ENCODE assay signal across 12 cellular contexts in genomic region chr12:94643585-94643984, GRCh38. TPM values are rescaled to one million over a fixed set of nuclear protein-coding genes. Genes with fewer than 3 reads are reported as not detected.
DNase-seq lines count a peak whose midpoint lies in the region; ATAC-seq lines count a peak whose summit lies in the region.
"Had no signal": no experiment of that assay in that cellular context is flagged by ENCODE, and none has a peak within 500 bp of the region (broad histone marks: within the 10 kb centered on the region; RNA-seq: fewer than 3 reads in every experiment).

No MANE protein-coding gene starts in this region.

- peaks cover 39 to 60% (median 39%) of the 10 kb centered on the region in 3 donors for H3K4me1 ChIP-seq in skeletal muscle tissue (ENCODE audit: control insufficient read depth in 3 of 3, insufficient read depth in 3 of 3, low read length in 3 of 3)

- H3K9ac ChIP-seq in skeletal muscle tissue (ENCODE audit: low read depth in 1 of 3, low read length in 3 of 3): peak overlapping the region in 1 of 3 donors; percentile 63

- H3K4me1 Mint-ChIP-seq in activated T-helper 17 cell treated with anti-CD3 and anti-CD28 coated beads, Interleukin-2, amount 50 U/mL, for 72 hours: peaks cover 30% of the 10 kb centered on the region
- H3K4me1 Mint-ChIP-seq in immature natural killer cell: peaks cover 68 to 75% of the 10 kb centered on the region in 2 donors

- peaks cover 23% of the 10 kb centered on the region for H3K27me3 Mint-ChIP-seq in activated T-helper 17 cell treated with anti-CD3 and anti-CD28 coated beads, Interleukin-2, amount 50 U/mL, for 72 hours
- no peaks in the 10 kb centered on the region for H3K27me3 Mint-ChIP-seq in immature natural killer cell (ENCODE audit: low read depth in 3 of 3)

- no peaks in the 10 kb centered on the region for H3K9me3 Mint-ChIP-seq in activated T-helper 17 cell treated with anti-CD3 and anti-CD28 coated beads, Interleukin-2, amount 50 U/mL, for 72 hours
- H3K9me3 Mint-ChIP-seq in immature natural killer cell: no peaks in the 10 kb centered on the region

- H3K4me3 Mint-ChIP-seq in activated T-helper 17 cell treated with anti-CD3 and anti-CD28 coated beads, Interleukin-2, amount 50 U/mL, for 72 hours: peak overlapping the region; percentile 61
- H3K4me3 Mint-ChIP-seq in immature natural killer cell: peak overlapping the region; percentile 81 to 90 (median 86)

- H3K27ac ChIP-seq in skeletal muscle tissue (ENCODE audit: low read depth, low read length): peak overlapping the region; percentile 86
- H3K27ac ChIP-seq: 22Rv1 had no signal

- H3K4me3 ChIP-seq in skeletal muscle tissue (ENCODE audit: low read length in 3 of 3): peak overlapping the region in 1 of 3 donors; percentile 55

- peak overlapping the region; percentile 80 for H3K27ac Mint-ChIP-seq in activated T-helper 17 cell treated with anti-CD3 and anti-CD28 coated beads, Interleukin-2, amount 50 U/mL, for 72 hours
- H3K27ac Mint-ChIP-seq in immature natural killer cell: peak overlapping the region; percentile 78 to 96 (median 90)

- no peak for ATAC-seq in activated T-helper 17 cell treated with anti-CD3 and anti-CD28 coated beads, Interleukin-2, amount 50 U/mL, for 72 hours (replicated peaks)
- ATAC-seq in HG02840 (IDR thresholded peaks at IDR 0.05; ENCODE audit: low FRiP score, unreplicated experiment): no peak
- ATAC-seq: HCT116 had no signal

- peaks cover 0 to 2% (median 0%) of the 10 kb centered on the region in 3 donors for H3K36me3 ChIP-seq in skeletal muscle tissue (ENCODE audit: control insufficient read depth in 3 of 3, insufficient read depth in 3 of 3, low read length in 3 of 3)

- peak; percentile 34 for DNase-seq in DMS53 (lab: John Stamatoyannopoulos, UW)
- DNase-seq in DMS53 treated with DMSO at 0.1 percent for 48 hours (lab: John Stamatoyannopoulos, UW; ENCODE audit: unreplicated experiment): no peak
- DNase-seq in immature natural killer cell: peak in 1 of 3 donors; percentile 5
- DNase-seq in SW480 (ENCODE audit: low spot score): no peak
- DNase-seq in activated CD8-positive, alpha-beta memory T cell treated with anti-CD3 and anti-CD28 coated beads, Interleukin-2, amount 50 U/mL, for 48 hours: no peak
- DNase-seq: DMS 273 treated with DMSO at 0.1 percent for 48 hours, retina had no signal

- no peaks in the 10 kb centered on the region for H3K9me3 ChIP-seq in skeletal muscle tissue (ENCODE audit: control insufficient read depth in 3 of 3, low read length in 3 of 3)

- no peaks in the 10 kb centered on the region for H3K36me3 Mint-ChIP-seq in activated T-helper 17 cell treated with anti-CD3 and anti-CD28 coated beads, Interleukin-2, amount 50 U/mL, for 72 hours (ENCODE audit: low read depth)
- peaks cover 0 to 7% (median 0%) of the 10 kb centered on the region in 3 donors for H3K36me3 Mint-ChIP-seq in immature natural killer cell

- H3K27me3 ChIP-seq in skeletal muscle tissue (ENCODE audit: control insufficient read depth in 3 of 3, insufficient read depth in 3 of 3, low read length in 3 of 3): no peaks in the 10 kb centered on the region

RNA-seq across cellular contexts. Expression of gene TMCC3, which starts 6.8 kb away (rescaled TPM):
- total RNA-seq in activated T-helper 17 cell treated with anti-CD3 and anti-CD28 coated beads, Interleukin-2, amount 50 U/mL, for 72 hours: 1 to 10 TPM in 1 of 2 donors, under 1 TPM in 1; 0.63 to 1.0 TPM
- polyA plus RNA-seq in immature natural killer cell: 10 to 100 TPM; 12.4 to 19.2 (median 15.2) TPM
- 16.7 TPM for total RNA-seq in skeletal muscle tissue
